In the genomic region with DNA sequence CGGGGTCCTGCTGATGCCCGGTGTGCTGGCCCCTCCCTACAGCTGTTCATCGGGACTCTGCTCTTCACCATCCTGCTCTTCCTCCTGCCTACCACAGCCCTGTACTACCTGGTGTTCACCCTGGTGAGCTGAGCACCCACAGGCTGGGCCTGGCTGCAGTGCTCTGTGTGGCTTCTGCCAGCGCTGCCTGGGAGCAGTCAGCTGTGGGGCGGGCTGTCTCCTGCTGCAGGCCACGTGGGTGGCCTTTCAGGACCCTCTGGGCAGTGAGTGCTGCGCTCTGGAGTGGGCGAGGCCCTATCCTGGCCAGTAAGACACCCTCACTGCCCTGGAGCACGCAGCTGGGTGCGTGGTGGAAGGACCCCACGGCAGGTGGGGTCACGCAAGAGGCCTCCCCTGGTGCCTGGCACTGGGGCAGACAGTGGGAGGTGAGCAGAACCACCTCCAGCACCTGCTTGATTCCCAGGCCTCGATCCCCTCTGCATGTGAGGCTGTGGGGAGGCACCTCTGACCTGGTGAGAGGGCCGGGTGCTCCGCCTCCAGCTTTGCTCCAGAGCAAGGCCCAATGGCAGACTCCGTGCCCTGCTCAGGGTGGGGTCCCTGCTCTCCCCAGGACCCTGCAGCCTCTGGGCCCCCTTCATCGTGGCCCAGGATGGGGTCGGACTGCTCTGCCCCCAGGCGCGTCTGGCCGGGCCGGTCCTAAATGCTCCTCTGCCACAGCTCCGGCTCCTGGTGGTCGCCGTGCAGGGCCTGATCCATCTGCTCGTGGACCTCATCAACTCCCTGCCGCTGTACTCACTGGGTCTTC, we compare ENCODE assay signal across 21 cellular contexts. TPM values are rescaled to one million over a fixed set of nuclear protein-coding genes. Genes with fewer than 3 reads are reported as not detected.
DNase-seq lines count a peak whose midpoint lies in the region; ATAC-seq, FAIRE-seq and TF ChIP-seq lines count a peak whose summit lies in the region.
"Had no signal": no experiment of that assay in that cellular context is flagged by ENCODE, and none has a peak within 500 bp of the region (broad histone marks: within the 10 kb centered on the region; RNA-seq: fewer than 3 reads in every experiment).

No MANE protein-coding gene starts in this region.

- H3K27ac ChIP-seq in pancreas: peak overlapping the region; percentile 66 to 80 (median 74)
- H3K27ac ChIP-seq: 22Rv1 had no signal

- peak overlapping the region in 2 of 4 donors; percentile 21 to 30 for H3K4me3 ChIP-seq in pancreas

- no peaks in the 10 kb centered on the region for H3K9me3 Mint-ChIP-seq in activated CD4-positive, alpha-beta T cell treated with anti-CD3 and anti-CD28 coated beads, Interleukin-2, amount 10 ng/mL, durations not matched to agents 7 days and 5 days
- H3K9me3 Mint-ChIP-seq in activated CD4-positive, alpha-beta T cell treated with anti-CD3 and anti-CD28 coated beads for 36 hours (ENCODE audit: low read depth): no peaks in the 10 kb centered on the region
- H3K9me3 Mint-ChIP-seq: CD4-positive, CD25-positive, alpha-beta regulatory T cell; HFFc6 had no signal

- H3K36me3 ChIP-seq in pancreas: no peaks in the 10 kb centered on the region

- peaks cover 2% of the 10 kb centered on the region for H3K4me1 Mint-ChIP-seq in activated CD4-positive, alpha-beta T cell treated with anti-CD3 and anti-CD28 coated beads, Interleukin-2, amount 10 ng/mL, durations not matched to agents 7 days and 5 days
- no peaks in the 10 kb centered on the region for H3K4me1 Mint-ChIP-seq in activated CD4-positive, alpha-beta T cell treated with anti-CD3 and anti-CD28 coated beads for 36 hours
- H3K4me1 Mint-ChIP-seq: CD4-positive, CD25-positive, alpha-beta regulatory T cell had no signal

- no peak for DNase-seq in activated CD4-positive, alpha-beta T cell treated with anti-CD3 and anti-CD28 coated beads, Interleukin-2, amount 10 ng/mL, durations not matched to agents 7 days and 5 days
- no peak for DNase-seq in activated CD4-positive, alpha-beta T cell treated with anti-CD3 and anti-CD28 coated beads for 36 hours
- DNase-seq in pancreas (peak in 5 of 6 donors; percentile 82 to 89 (median 86)), nucleus accumbens (lab: John Stamatoyannopoulos, UW) (no peak)
- DNase-seq: Caco-2; CD4-positive, CD25-positive, alpha-beta regulatory T cell; HFFc6; NCI-H1417 treated with DMSO at 0.1 percent for 48 hours; NCI-H187 treated with DMSO at 0.1 percent for 48 hours; NCI-H2227 treated with DMSO at 0.1 percent for 48 hours; NCI-H510A treated with DMSO at 0.1 percent for 48 hours; NCI-H774; SIG-M5 had no signal

- H3K4me3 Mint-ChIP-seq in activated CD4-positive, alpha-beta T cell treated with anti-CD3 and anti-CD28 coated beads, Interleukin-2, amount 10 ng/mL, durations not matched to agents 7 days and 5 days: no peak overlapping the region
- no peak overlapping the region for H3K4me3 Mint-ChIP-seq in activated CD4-positive, alpha-beta T cell treated with anti-CD3 and anti-CD28 coated beads for 36 hours
- H3K4me3 Mint-ChIP-seq: CD4-positive, CD25-positive, alpha-beta regulatory T cell; HFFc6 had no signal

- 42 to 44% methylated on average over 27 of the region's 27 CpGs for WGBS in pancreas, 2 donors

- H3K27ac Mint-ChIP-seq in activated CD4-positive, alpha-beta T cell treated with anti-CD3 and anti-CD28 coated beads, Interleukin-2, amount 10 ng/mL, durations not matched to agents 7 days and 5 days: peak overlapping the region; percentile 19
- H3K27ac Mint-ChIP-seq in activated CD4-positive, alpha-beta T cell treated with anti-CD3 and anti-CD28 coated beads for 36 hours: no peak overlapping the region
- H3K27ac Mint-ChIP-seq: CD4-positive, CD25-positive, alpha-beta regulatory T cell; HFFc6 had no signal

- no peaks in the 10 kb centered on the region for H3K27me3 Mint-ChIP-seq in activated CD4-positive, alpha-beta T cell treated with anti-CD3 and anti-CD28 coated beads, Interleukin-2, amount 10 ng/mL, durations not matched to agents 7 days and 5 days
- no peaks in the 10 kb centered on the region for H3K27me3 Mint-ChIP-seq in activated CD4-positive, alpha-beta T cell treated with anti-CD3 and anti-CD28 coated beads for 36 hours
- H3K27me3 Mint-ChIP-seq: CD4-positive, CD25-positive, alpha-beta regulatory T cell had no signal

- H3K27me3 ChIP-seq in pancreas: no peaks in the 10 kb centered on the region

- H3K9me3 ChIP-seq in pancreas: no peaks in the 10 kb centered on the region
- H3K9me3 ChIP-seq: Caco-2 had no signal

- no peak for ATAC-seq in activated CD4-positive, alpha-beta T cell treated with anti-CD3 and anti-CD28 coated beads for 36 hours
- ATAC-seq in pancreas: peak; percentile 54 to 72 (median 63)
- ATAC-seq: SK-N-SH treated with all-trans-retinoic acid at 6 μM for 48 hours had no signal

- no peaks in the 10 kb centered on the region for H3K36me3 Mint-ChIP-seq in activated CD4-positive, alpha-beta T cell treated with anti-CD3 and anti-CD28 coated beads, Interleukin-2, amount 10 ng/mL, durations not matched to agents 7 days and 5 days (ENCODE audit: low read depth)
- H3K36me3 Mint-ChIP-seq in activated CD4-positive, alpha-beta T cell treated with anti-CD3 and anti-CD28 coated beads for 36 hours (ENCODE audit: low read depth): no peaks in the 10 kb centered on the region
- H3K36me3 Mint-ChIP-seq: CD4-positive, CD25-positive, alpha-beta regulatory T cell had no signal

- POLR2A ChIA-PET in activated CD4-positive, alpha-beta T cell treated with anti-CD3 and anti-CD28 coated beads, Interleukin-2, amount 10 ng/mL, durations not matched to agents 7 days and 5 days (lab: Charles Lee): no interaction called here
- POLR2A ChIA-PET in activated CD4-positive, alpha-beta T cell treated with anti-CD3 and anti-CD28 coated beads for 36 hours (lab: Charles Lee): interaction anchor here (0.7 kb wide), 1 partner anchor 186 kb away, joined by 3 read pairs; no protein-coding TSS in a partner anchor

- CTCF ChIA-PET in activated CD4-positive, alpha-beta T cell treated with anti-CD3 and anti-CD28 coated beads, Interleukin-2, amount 10 ng/mL, durations not matched to agents 7 days and 5 days (lab: Charles Lee): no interaction called here
- CTCF ChIA-PET in activated CD4-positive, alpha-beta T cell treated with anti-CD3 and anti-CD28 coated beads for 36 hours (lab: Charles Lee): interaction anchor here (0.6 to 0.9 kb wide), 3 partner anchors 13 to 47 kb away, joined by 3 to 4 read pairs (median 3); no protein-coding TSS in a partner anchor

- FAIRE-seq in pancreas (lab: Jason Lieb, UNC): no peak
- FAIRE-seq: G401.6, H54 had no signal

- TF ChIP-seq CTCF in pancreas (IDR thresholded peaks at IDR 0.05): no peak

- H3K4me1 ChIP-seq in pancreas: peaks cover 0 to 19% (median 16%) of the 10 kb centered on the region in 3 donors
- H3K4me1 ChIP-seq: Caco-2 had no signal

- intact Hi-C loops in activated CD4-positive, alpha-beta T cell treated with anti-CD3 and anti-CD28 coated beads for 36 hours (cut with DNase I, micrococcal nuclease): no loop called here
- intact Hi-C loops in pancreas (cut with DNase I): no loop called here

RNA-seq across cellular contexts. Expression of gene RAB40C, which starts 9.5 kb away (rescaled TPM):
- total RNA-seq in activated CD4-positive, alpha-beta T cell treated with anti-CD3 and anti-CD28 coated beads, Interleukin-2, amount 10 ng/mL, durations not matched to agents 7 days and 5 days: 10 to 100 TPM; 13.3 to 17.6 TPM
- total RNA-seq in activated CD4-positive, alpha-beta T cell treated with anti-CD3 and anti-CD28 coated beads for 36 hours: 1 to 10 TPM; 8.9 to 9.6 TPM
- 10 to 100 TPM; 19.4 to 42.4 (median 30.6) TPM for total RNA-seq in pancreas
- polyA plus RNA-seq in pancreas: 10 to 100 TPM; 47.0 to 71.4 TPM

RNA-seq across cellular contexts. Expression of gene PIGQ, which starts 10.6 kb away (rescaled TPM):
- total RNA-seq in activated CD4-positive, alpha-beta T cell treated with anti-CD3 and anti-CD28 coated beads, Interleukin-2, amount 10 ng/mL, durations not matched to agents 7 days and 5 days: 10 to 100 TPM; 44.5 to 46.1 TPM
- 10 to 100 TPM; 24.2 to 24.7 TPM for total RNA-seq in activated CD4-positive, alpha-beta T cell treated with anti-CD3 and anti-CD28 coated beads for 36 hours
- 10 to 100 TPM; 29.7 to 48.4 (median 40.0) TPM for total RNA-seq in pancreas
- polyA plus RNA-seq in pancreas: 100 to 1,000 TPM in 1 of 2 donors, 10 to 100 TPM in 1; 79.5 to 165 TPM

RNA-seq across cellular contexts. Expression of gene NHLRC4, which starts 13.5 kb away (rescaled TPM):
- 1 to 10 TPM; 1.9 to 2.7 TPM for total RNA-seq in activated CD4-positive, alpha-beta T cell treated with anti-CD3 and anti-CD28 coated beads, Interleukin-2, amount 10 ng/mL, durations not matched to agents 7 days and 5 days
- under 1 TPM; 0.19 to 0.87 TPM for total RNA-seq in activated CD4-positive, alpha-beta T cell treated with anti-CD3 and anti-CD28 coated beads for 36 hours
- total RNA-seq in pancreas: under 1 TPM in 4 of 6 donors, not detected in 2; 0.08 to 0.28 (median 0.14) TPM
- under 1 TPM; 0.05 to 0.27 TPM for polyA plus RNA-seq in pancreas
- total RNA-seq: Caco-2 had no signal

RNA-seq across cellular contexts. Expression of gene PRR35, which starts 20.1 kb away (rescaled TPM):
- total RNA-seq in activated CD4-positive, alpha-beta T cell treated with anti-CD3 and anti-CD28 coated beads, Interleukin-2, amount 10 ng/mL, durations not matched to agents 7 days and 5 days: not detected
- not detected for total RNA-seq in activated CD4-positive, alpha-beta T cell treated with anti-CD3 and anti-CD28 coated beads for 36 hours
- 1 to 10 TPM in 1 of 6 donors, under 1 TPM in 5; 0.09 to 1.0 (median 0.70) TPM for total RNA-seq in pancreas
- under 1 TPM; 0.38 to 0.72 TPM for polyA plus RNA-seq in pancreas
- total RNA-seq: Caco-2; CD4-positive, CD25-positive, alpha-beta regulatory T cell; HFFc6; HT-29; M059J; RPMI7951 had no signal
- polyA plus RNA-seq: AG04450; CD4-positive, CD25-positive, alpha-beta regulatory T cell had no signal

RNA-seq across cellular contexts. Expression of gene WFIKKN1, which starts 50.4 kb away (rescaled TPM):
- total RNA-seq in activated CD4-positive, alpha-beta T cell treated with anti-CD3 and anti-CD28 coated beads, Interleukin-2, amount 10 ng/mL, durations not matched to agents 7 days and 5 days: 1 to 10 TPM; 1.8 to 2.7 TPM
- total RNA-seq in activated CD4-positive, alpha-beta T cell treated with anti-CD3 and anti-CD28 coated beads for 36 hours: 1 to 10 TPM in 1 of 2 experiments, under 1 TPM in 1; 0.74 to 1.1 TPM
- 1 to 10 TPM in 3 of 6 donors, under 1 TPM in 3; 0.75 to 2.0 (median 1.2) TPM for total RNA-seq in pancreas
- polyA plus RNA-seq in pancreas: 10 to 100 TPM in 1 of 2 donors, 1 to 10 TPM in 1; 2.6 to 13.8 TPM
- total RNA-seq: RPMI7951 had no signal
- polyA plus RNA-seq: AG04450; CD4-positive, CD25-positive, alpha-beta regulatory T cell had no signal

Comparison
In these comparisons a context has a peak if more than half of its experiments do, and no peak if none do; other contexts are left out.
1. DNase-seq: peak in pancreas (5 of 6); none in activated CD4-positive, alpha-beta T cell treated with anti-CD3 and anti-CD28 coated beads, Interleukin-2, amount 10 ng/mL, durations not matched to agents 7 days and 5 days (single experiment), activated CD4-positive, alpha-beta T cell treated with anti-CD3 and anti-CD28 coated beads for 36 hours (single experiment) and nucleus accumbens (0 of 56).